1 cellular context compared by ENCODE assay signal in the genomic region with DNA sequence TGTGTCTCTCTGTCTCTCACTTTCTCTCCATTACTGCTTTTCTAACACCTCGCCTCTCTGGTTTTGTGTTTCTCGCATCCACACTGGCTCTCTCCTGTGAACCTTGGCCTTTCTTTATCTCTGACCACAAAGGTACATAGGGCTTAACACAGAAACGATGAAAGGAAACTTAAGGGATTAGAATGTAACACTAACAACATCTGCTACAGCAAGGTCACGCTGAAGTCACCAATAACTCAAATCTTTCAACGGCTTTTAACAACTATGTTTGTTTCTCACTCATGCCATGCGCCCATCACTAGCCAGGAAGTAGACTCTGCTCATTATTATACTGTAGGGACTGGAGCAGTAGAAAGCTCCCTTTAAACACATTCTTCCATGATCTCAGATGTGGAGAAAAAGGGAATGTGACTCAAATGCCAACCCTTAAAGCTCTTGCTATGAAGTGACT.
A peak's percentile ranks its signal among the peaks of the same experiment; 100 is the strongest.
TF ChIP-seq lines count a peak whose summit lies in the region.

No MANE protein-coding gene starts in this region.

TF ChIP-seq in GM12878, 131 proteins besides CTCF, POLR2A, EP300 and RAD21:
- no peak for TF ChIP-seq SUPT20H (IDR thresholded peaks at IDR 0.05; ENCODE audit: borderline replicate concordance, control insufficient read depth, low read depth, low read length)
- TF ChIP-seq NR2F1 (conservative IDR thresholded peaks at IDR 0.05): peak; percentile 71
